8 cellular contexts compared by ENCODE assay signal in genomic region chrX:132023117-132023895, GRCh38. TPM values are rescaled to one million over a fixed set of nuclear protein-coding genes. Genes with fewer than 3 reads are reported as not detected.
DNase-seq lines count a peak whose midpoint lies in the region; ATAC-seq, FAIRE-seq and TF ChIP-seq lines count a peak whose summit lies in the region.

Gene STK26, plus strand, starts transcription at chrX:132023302. Its CDS starts 316 bp downstream, at chrX:132023618.

- no peak for TF ChIP-seq EP300 in GM12878 (IDR thresholded peaks at IDR 0.05; ENCODE audit: borderline replicate concordance in 1 of 2, control insufficient read depth in 1 of 2, low read depth in 2 of 2, low read length in 2 of 2)

- POLR2A ChIA-PET in GM12878 (lab: Charles Lee), result interaction anchor here (0.8 to 1.4 kb wide), 6 partner anchors 10 to 37 kb away, joined by 3 to 14 read pairs (median 3); no protein-coding TSS in a partner anchor

- no peak for TF ChIP-seq RAD21 in GM12878 (IDR thresholded peaks at IDR 0.05; ENCODE audit: insufficient read depth, low read depth, low read length)

- H3K36me3 ChIP-seq in GM12878 (ENCODE audit: control insufficient read depth in 2 of 2, insufficient read depth in 2 of 2, low read length in 1 of 2) (no peaks in the 10 kb centered on the region), iPS-18a (ENCODE audit: control insufficient read depth, low read depth, low read length) (no peaks in the 10 kb centered on the region), small intestine (ENCODE audit: control insufficient read depth in 2 of 2, insufficient read depth in 2 of 2, low read length in 2 of 2) (no peaks in the 10 kb centered on the region)

- H4K20me1 ChIP-seq in GM12878 (ENCODE audit: control insufficient read depth, insufficient read depth), result no peaks in the 10 kb centered on the region

- RAD21 ChIA-PET in GM12878 (lab: Charles Lee; ENCODE audit: unreplicated experiment), result interaction anchor here (0.9 to 2.9 kb wide), 6 partner anchors 10 to 197 kb away, joined by 3 to 12 read pairs (median 6); no protein-coding TSS in a partner anchor

- DNase-seq in NCI-H128 (lab: John Stamatoyannopoulos, UW; ENCODE audit: unreplicated experiment) (peak; percentile 22), T-helper 9 cell (peak; percentile 63), GM12878 (ENCODE audit: low read depth, low spot score) (no peak), small intestine (peak; percentile 71), NCI-H1048 (lab: John Stamatoyannopoulos, UW) (no peak)

- H3K27ac ChIP-seq in GM12878 (ENCODE audit: control insufficient read depth, insufficient read depth) (peak within 1 kb of the TSS; percentile 87), iPS-18a (ENCODE audit: low read length) (peak within 1 kb of the TSS; percentile 53), small intestine (ENCODE audit: low read depth in 1 of 2, low read length in 1 of 2) (peak within 1 kb of the TSS; percentile 52 to 92)

- no TSS peak for BruUV-seq in GM12878 (replicated peaks; lab: Mats Ljungman, UMichigan)

- H3K79me2 ChIP-seq in GM12878 (ENCODE audit: control insufficient read depth, insufficient read depth, low read length), result peaks cover 52% of the 10 kb centered on the region

- 27% methylated on average over 56 of the region's 65 CpGs for WGBS in GM12878 (ENCODE audit: insufficient coverage, insufficient replicate concordance, low lambda C conversion rate, missing lambda C conversion rate)
- 0 to 29% (median 10%) methylated on average over 47 to 65 of the region's 65 CpGs for WGBS in small intestine, 3 donors

- no peaks in the 10 kb centered on the region for H3K27me3 ChIP-seq in GM12878 (replicated peaks in 1 of 2; ENCODE audit: control insufficient read depth in 2 of 2, insufficient read depth in 2 of 2, low read length in 1 of 2)
- no peaks in the 10 kb centered on the region for H3K27me3 ChIP-seq in iPS-18a (ENCODE audit: control insufficient read depth, insufficient read depth, low read length)
- H3K27me3 ChIP-seq in small intestine (ENCODE audit: control insufficient read depth in 2 of 2, insufficient read depth in 2 of 2, low read length in 2 of 2), result no peaks in the 10 kb centered on the region

- FAIRE-seq in GM12878 (lab: Jason Lieb, UNC) (no peak), small intestine (lab: Jason Lieb, UNC) (no peak)

- in situ Hi-C loops in GM12878 (cut with MboI), result no loop called here

- H3K4me3 ChIP-seq in GM12878, result peak within 1 kb of the TSS; percentile 71
- H3K4me3 ChIP-seq in iPS-18a (ENCODE audit: low read length), result peak within 1 kb of the TSS; percentile 75
- H3K4me3 ChIP-seq in small intestine (ENCODE audit: low read depth in 1 of 2, low read length in 2 of 2), result peak within 1 kb of the TSS; percentile 56 to 61

- SMC1A ChIA-PET in GM12878 (lab: Charles Lee; ENCODE audit: uncharacterized antibody, unreplicated experiment), result interaction anchor here (1.1 to 1.5 kb wide), 5 partner anchors 10 to 195 kb away, joined by 3 to 9 read pairs (median 4); no protein-coding TSS in a partner anchor

- peak within 1 kb of the TSS; percentile 75 for H3K4me2 ChIP-seq in GM12878 (ENCODE audit: control insufficient read depth, insufficient read depth)

- CTCF ChIA-PET in GM12878 (lab: Yijun Ruan, JAX), result interaction anchor here (0.9 to 2.6 kb wide), 8 partner anchors 10 to 196 kb away, joined by 3 to 14 read pairs (median 4); partner anchors contain the start of gene RAP2C

- H2AFZ ChIP-seq in GM12878 (ENCODE audit: control insufficient read depth, low read depth, low read length), result peak within 1 kb of the TSS; percentile 74

- no peaks in the 10 kb centered on the region for H3K4me1 ChIP-seq in GM12878 (ENCODE audit: control insufficient read depth, insufficient read depth, low read length)
- peaks cover 8% of the 10 kb centered on the region for H3K4me1 ChIP-seq in iPS-18a (ENCODE audit: control insufficient read depth, low read depth, low read length)
- peaks cover 0 to 4% of the 10 kb centered on the region in 2 donors for H3K4me1 ChIP-seq in small intestine (ENCODE audit: control insufficient read depth in 2 of 2, insufficient read depth in 1 of 2, low read depth in 1 of 2, low read length in 1 of 2)

- ATAC-seq in GM18499 (IDR thresholded peaks at IDR 0.05; ENCODE audit: insufficient read depth, unreplicated experiment) (peak; percentile 37), HG02623 (IDR thresholded peaks at IDR 0.05; ENCODE audit: unreplicated experiment) (peak; percentile 74), GM12878 (peak; percentile 86)

- no peaks in the 10 kb centered on the region for H3K9me3 ChIP-seq in GM12878 (replicated peaks; ENCODE audit: control insufficient read depth, insufficient read depth, low read length)
- peaks cover 8% of the 10 kb centered on the region for H3K9me3 ChIP-seq in iPS-18a (ENCODE audit: control insufficient read depth, low read depth, low read length)
- H3K9me3 ChIP-seq in small intestine (ENCODE audit: control insufficient read depth, low read depth), result no peaks in the 10 kb centered on the region

- TF ChIP-seq POLR2A in GM12878 (IDR thresholded peaks at IDR 0.05; ENCODE audit: low read depth, low read length), result peak; percentile 97

- no peak for TF ChIP-seq CTCF in GM12878 (IDR thresholded peaks at IDR 0.05 in 2 of 3, conservative IDR thresholded peaks at IDR 0.05 in 1 of 3; ENCODE audit: control insufficient read depth in 2 of 3, extremely low read depth in 1 of 3, insufficient read depth in 1 of 3, low read depth in 3 of 3, low read length in 3 of 3)

- H3K9ac ChIP-seq in GM12878 (ENCODE audit: control insufficient read depth, insufficient read depth, low read length) (peak within 1 kb of the TSS; percentile 82), iPS-18a (ENCODE audit: low read length) (peak within 1 kb of the TSS; percentile 57)

- intact Hi-C loops in GM12878 (cut with micrococcal nuclease; ENCODE audit: unreplicated experiment), result loop anchor here (1.0 to 5.0 kb wide), 3 partner anchors 36 to 193 kb away; no protein-coding TSS in a partner anchor

TF ChIP-seq in GM12878, 131 proteins besides CTCF, POLR2A, EP300 and RAD21 (continues in another document):
- no peak for TF ChIP-seq ZNF274 (IDR thresholded peaks at IDR 0.05; ENCODE audit: insufficient read depth, insufficient read length)
- TF ChIP-seq USF2 (IDR thresholded peaks at IDR 0.05; ENCODE audit: borderline replicate concordance, low read depth, low read length), result peak; percentile 10; the same call in 1 of the 2 replicates
- TF ChIP-seq WRNIP1 (IDR thresholded peaks at IDR 0.05; ENCODE audit: borderline replicate concordance, low read depth, low read length), result no peak
- peak; percentile 49 for TF ChIP-seq MEF2B (IDR thresholded peaks at IDR 0.05; ENCODE audit: partially characterized antibody, poor library complexity, severe bottlenecking)
- TF ChIP-seq SIN3A (IDR thresholded peaks at IDR 0.05; ENCODE audit: low read depth, low read length), result no peak; the same call in 1 of the 2 replicates
- 0 out of 2 replicates have a peak, but pooled peaks have one; percentile 17 for TF ChIP-seq TARDBP (IDR thresholded peaks at IDR 0.05; ENCODE audit: borderline replicate concordance)
- TF ChIP-seq MEF2A (IDR thresholded peaks at IDR 0.05; ENCODE audit: insufficient read depth, low read depth, low read length), result no peak
- no peak for TF ChIP-seq E2F8 (IDR thresholded peaks at IDR 0.05; ENCODE audit: low read depth, partially characterized antibody)
- TF ChIP-seq YBX1 (IDR thresholded peaks at IDR 0.05), result no peak

RNA-seq across cellular contexts. Expression of gene STK26, which starts in this region (rescaled TPM):
- total RNA-seq in GM12878 (2013; cell fraction: nucleolus; rRNA removed), result 31.9 and 34.4 TPM in 2 replicates
- 57.0 and 75.4 TPM in 2 replicates for total RNA-seq in GM12878 (2014; rRNA removed)
- 76.9 and 78.6 TPM in 2 replicates for total RNA-seq in GM12878 (2014; rRNA removed; fragmentation: Illumina TruSeq; extraction: Trizol)
- total RNA-seq in GM12878 (2021), result 53.0 and 56.9 TPM in 2 replicates
- 18.8 TPM for polyA plus RNA-seq in GM12878 (2011; ENCODE audit: low read depth)
- polyA plus RNA-seq in GM12878 (2011; rRNA removed), result 60.8 and 97.1 TPM in 2 replicates
- polyA plus RNA-seq in GM12878 (2011; cell fraction: cytosol; rRNA removed), result 16.4 and 16.9 TPM in 2 replicates
- polyA plus RNA-seq in GM12878 (2011; cell fraction: nucleus; rRNA removed), result 29.4 and 31.0 TPM in 2 replicates
- polyA plus RNA-seq in GM12878 (2012), result 35.1 and 41.6 TPM in 2 replicates
- polyA plus RNA-seq in GM12878 (2014; fragmentation: Illumina TruSeq; extraction: Trizol), result 70.5 and 98.6 TPM in 2 replicates
- 10 to 100 TPM; 30.4 to 34.9 TPM for polyA plus RNA-seq in GM12878 (2014; fragmentation: Nextera tagmentation; extraction: Ambion mirVana)
- polyA plus RNA-seq in GM12878 (2014; rRNA removed), result 35.4 and 40.2 TPM in 2 replicates
- polyA plus RNA-seq in GM12878 (2016; fragmentation: Nextera tagmentation; extraction: Ambion mirVana), result 10 to 100 TPM; 60.7 to 67.0 TPM
- polyA minus RNA-seq in GM12878 (2011; rRNA and poly(A)+ RNA removed), result 24.9 and 29.9 TPM in 2 replicates
- 19.5 and 20.8 TPM in 2 replicates for polyA minus RNA-seq in GM12878 (2011; cell fraction: cytosol; rRNA and poly(A)+ RNA removed)
- 8.2 and 10.0 TPM in 2 replicates for polyA minus RNA-seq in GM12878 (2011; cell fraction: nucleus; rRNA and poly(A)+ RNA removed)
- polyA plus RNA-seq in small intestine, result 10 to 100 TPM in 2 of 3 donors, 1 to 10 TPM in 1; 9.2 to 13.9 (median 10.7) TPM

Comparison
In these comparisons a context has a peak if more than half of its experiments do, and no peak if none do; other contexts are left out.
1. DNase-seq: peak in NCI-H128 (single experiment), T-helper 9 cell (single experiment) and small intestine (single experiment); none in GM12878 (single experiment) and NCI-H1048 (single experiment).
2. Peak in every context shown above with its lines, with median percentiles within 50 percentile points of each other: ATAC-seq, H3K27ac ChIP-seq and H3K4me3 ChIP-seq.